ENCODE assay signal across 2 cellular contexts in the genomic region with DNA sequence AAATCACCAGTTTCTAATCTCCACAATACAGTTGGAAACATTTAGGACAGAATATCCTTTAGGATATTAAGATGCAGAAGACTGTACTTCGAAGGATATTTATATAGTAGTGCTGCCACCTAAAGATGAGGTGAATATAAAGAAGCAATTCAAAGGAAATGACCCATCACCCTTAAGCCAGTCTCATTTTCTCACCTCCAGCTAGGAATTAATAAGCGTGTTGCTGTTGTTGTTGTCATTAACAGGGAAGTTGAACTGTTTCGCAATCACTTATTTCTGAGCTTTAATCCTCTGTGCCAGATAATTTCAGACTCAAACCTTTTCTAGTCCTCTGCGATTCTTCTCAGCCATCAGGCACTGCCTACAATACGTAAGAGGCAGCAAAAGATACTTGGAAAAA.
A peak's percentile ranks its signal among the peaks of the same experiment; 100 is the strongest.
TF ChIP-seq lines count a peak whose summit lies in the region.

No MANE protein-coding gene starts in this region.

TF ChIP-seq in WTC11, 78 proteins besides CTCF, POLR2A, EP300 and RAD21:
- no peak for TF ChIP-seq TCF7 (CRISPR knock-in tag; IDR thresholded peaks at IDR 0.05; ENCODE audit: low read depth)
- no peak for TF ChIP-seq CREM (CRISPR knock-in tag; IDR thresholded peaks at IDR 0.05)
- TF ChIP-seq, protein P1, sequence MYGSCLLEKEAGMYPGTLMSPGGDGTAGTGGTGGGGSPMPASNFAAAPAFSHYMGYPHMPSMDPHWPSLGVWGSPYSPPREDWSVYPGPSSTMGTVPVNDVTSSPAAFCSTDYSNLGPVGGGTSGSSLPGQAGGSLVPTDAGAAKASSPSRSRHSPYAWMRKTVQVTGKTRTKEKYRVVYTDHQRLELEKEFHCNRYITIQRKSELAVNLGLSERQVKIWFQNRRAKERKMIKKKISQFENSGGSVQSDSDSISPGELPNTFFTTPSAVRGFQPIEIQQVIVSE (CRISPR knock-in tag; IDR thresholded peaks at IDR 0.05; ENCODE audit: borderline replicate concordance) = no peak
- TF ChIP-seq, protein P2, sequence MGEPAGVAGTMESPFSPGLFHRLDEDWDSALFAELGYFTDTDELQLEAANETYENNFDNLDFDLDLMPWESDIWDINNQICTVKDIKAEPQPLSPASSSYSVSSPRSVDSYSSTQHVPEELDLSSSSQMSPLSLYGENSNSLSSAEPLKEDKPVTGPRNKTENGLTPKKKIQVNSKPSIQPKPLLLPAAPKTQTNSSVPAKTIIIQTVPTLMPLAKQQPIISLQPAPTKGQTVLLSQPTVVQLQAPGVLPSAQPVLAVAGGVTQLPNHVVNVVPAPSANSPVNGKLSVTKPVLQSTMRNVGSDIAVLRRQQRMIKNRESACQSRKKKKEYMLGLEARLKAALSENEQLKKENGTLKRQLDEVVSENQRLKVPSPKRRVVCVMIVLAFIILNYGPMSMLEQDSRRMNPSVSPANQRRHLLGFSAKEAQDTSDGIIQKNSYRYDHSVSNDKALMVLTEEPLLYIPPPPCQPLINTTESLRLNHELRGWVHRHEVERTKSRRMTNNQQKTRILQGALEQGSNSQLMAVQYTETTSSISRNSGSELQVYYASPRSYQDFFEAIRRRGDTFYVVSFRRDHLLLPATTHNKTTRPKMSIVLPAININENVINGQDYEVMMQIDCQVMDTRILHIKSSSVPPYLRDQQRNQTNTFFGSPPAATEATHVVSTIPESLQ (CRISPR knock-in tag; IDR thresholded peaks at IDR 0.05) = no peak
- TF ChIP-seq NR2C2 (CRISPR knock-in tag; IDR thresholded peaks at IDR 0.05) = no peak
- no peak for TF ChIP-seq ZNF317 (CRISPR knock-in tag; IDR thresholded peaks at IDR 0.05; ENCODE audit: borderline replicate concordance, low read depth)
- TF ChIP-seq TEAD1 (CRISPR knock-in tag; IDR thresholded peaks at IDR 0.05) = no peak
- TF ChIP-seq KAT7 (CRISPR knock-in tag; IDR thresholded peaks at IDR 0.05; ENCODE audit: borderline replicate concordance) = no peak
- TF ChIP-seq, protein P3, sequence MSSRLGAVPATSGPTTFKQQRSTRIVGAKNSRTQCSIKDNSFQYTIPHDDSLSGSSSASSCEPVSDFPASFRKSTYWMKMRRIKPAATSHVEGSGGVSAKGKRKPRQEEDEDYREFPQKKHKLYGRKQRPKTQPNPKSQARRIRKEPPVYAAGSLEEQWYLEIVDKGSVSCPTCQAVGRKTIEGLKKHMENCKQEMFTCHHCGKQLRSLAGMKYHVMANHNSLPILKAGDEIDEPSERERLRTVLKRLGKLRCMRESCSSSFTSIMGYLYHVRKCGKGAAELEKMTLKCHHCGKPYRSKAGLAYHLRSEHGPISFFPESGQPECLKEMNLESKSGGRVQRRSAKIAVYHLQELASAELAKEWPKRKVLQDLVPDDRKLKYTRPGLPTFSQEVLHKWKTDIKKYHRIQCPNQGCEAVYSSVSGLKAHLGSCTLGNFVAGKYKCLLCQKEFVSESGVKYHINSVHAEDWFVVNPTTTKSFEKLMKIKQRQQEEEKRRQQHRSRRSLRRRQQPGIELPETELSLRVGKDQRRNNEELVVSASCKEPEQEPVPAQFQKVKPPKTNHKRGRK (CRISPR knock-in tag; IDR thresholded peaks at IDR 0.05; ENCODE audit: borderline replicate concordance) = no peak
- TF ChIP-seq, protein P4, sequence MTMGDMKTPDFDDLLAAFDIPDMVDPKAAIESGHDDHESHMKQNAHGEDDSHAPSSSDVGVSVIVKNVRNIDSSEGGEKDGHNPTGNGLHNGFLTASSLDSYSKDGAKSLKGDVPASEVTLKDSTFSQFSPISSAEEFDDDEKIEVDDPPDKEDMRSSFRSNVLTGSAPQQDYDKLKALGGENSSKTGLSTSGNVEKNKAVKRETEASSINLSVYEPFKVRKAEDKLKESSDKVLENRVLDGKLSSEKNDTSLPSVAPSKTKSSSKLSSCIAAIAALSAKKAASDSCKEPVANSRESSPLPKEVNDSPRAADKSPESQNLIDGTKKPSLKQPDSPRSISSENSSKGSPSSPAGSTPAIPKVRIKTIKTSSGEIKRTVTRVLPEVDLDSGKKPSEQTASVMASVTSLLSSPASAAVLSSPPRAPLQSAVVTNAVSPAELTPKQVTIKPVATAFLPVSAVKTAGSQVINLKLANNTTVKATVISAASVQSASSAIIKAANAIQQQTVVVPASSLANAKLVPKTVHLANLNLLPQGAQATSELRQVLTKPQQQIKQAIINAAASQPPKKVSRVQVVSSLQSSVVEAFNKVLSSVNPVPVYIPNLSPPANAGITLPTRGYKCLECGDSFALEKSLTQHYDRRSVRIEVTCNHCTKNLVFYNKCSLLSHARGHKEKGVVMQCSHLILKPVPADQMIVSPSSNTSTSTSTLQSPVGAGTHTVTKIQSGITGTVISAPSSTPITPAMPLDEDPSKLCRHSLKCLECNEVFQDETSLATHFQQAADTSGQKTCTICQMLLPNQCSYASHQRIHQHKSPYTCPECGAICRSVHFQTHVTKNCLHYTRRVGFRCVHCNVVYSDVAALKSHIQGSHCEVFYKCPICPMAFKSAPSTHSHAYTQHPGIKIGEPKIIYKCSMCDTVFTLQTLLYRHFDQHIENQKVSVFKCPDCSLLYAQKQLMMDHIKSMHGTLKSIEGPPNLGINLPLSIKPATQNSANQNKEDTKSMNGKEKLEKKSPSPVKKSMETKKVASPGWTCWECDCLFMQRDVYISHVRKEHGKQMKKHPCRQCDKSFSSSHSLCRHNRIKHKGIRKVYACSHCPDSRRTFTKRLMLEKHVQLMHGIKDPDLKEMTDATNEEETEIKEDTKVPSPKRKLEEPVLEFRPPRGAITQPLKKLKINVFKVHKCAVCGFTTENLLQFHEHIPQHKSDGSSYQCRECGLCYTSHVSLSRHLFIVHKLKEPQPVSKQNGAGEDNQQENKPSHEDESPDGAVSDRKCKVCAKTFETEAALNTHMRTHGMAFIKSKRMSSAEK (CRISPR knock-in tag; IDR thresholded peaks at IDR 0.05; ENCODE audit: borderline replicate concordance) = no peak

TF ChIP-seq in HepG2, 621 proteins besides CTCF, POLR2A, EP300 and RAD21:
- TF ChIP-seq CEBPG (CRISPR knock-in tag; IDR thresholded peaks at IDR 0.05) (0 out of 2 replicates have a peak, but pooled peaks have one; percentile 34), CEBPB (IDR thresholded peaks at IDR 0.05; ENCODE audit: borderline replicate concordance, low read depth, low read length) (peak; percentile 92), ZKSCAN5 (CRISPR knock-in tag; IDR thresholded peaks at IDR 0.05) (0 out of 2 replicates have a peak, but pooled peaks have one; percentile 27), CHCHD3 (CRISPR knock-in tag; IDR thresholded peaks at IDR 0.05) (no peak), FOXP1 (IDR thresholded peaks at IDR 0.05) (no peak), FOXP1 (CRISPR knock-in tag; IDR thresholded peaks at IDR 0.05) (0 out of 2 replicates have a peak, but pooled peaks have one; percentile 9), SPEN (CRISPR knock-in tag; IDR thresholded peaks at IDR 0.05; ENCODE audit: low read depth) (no peak)
- TF ChIP-seq, protein P5, sequence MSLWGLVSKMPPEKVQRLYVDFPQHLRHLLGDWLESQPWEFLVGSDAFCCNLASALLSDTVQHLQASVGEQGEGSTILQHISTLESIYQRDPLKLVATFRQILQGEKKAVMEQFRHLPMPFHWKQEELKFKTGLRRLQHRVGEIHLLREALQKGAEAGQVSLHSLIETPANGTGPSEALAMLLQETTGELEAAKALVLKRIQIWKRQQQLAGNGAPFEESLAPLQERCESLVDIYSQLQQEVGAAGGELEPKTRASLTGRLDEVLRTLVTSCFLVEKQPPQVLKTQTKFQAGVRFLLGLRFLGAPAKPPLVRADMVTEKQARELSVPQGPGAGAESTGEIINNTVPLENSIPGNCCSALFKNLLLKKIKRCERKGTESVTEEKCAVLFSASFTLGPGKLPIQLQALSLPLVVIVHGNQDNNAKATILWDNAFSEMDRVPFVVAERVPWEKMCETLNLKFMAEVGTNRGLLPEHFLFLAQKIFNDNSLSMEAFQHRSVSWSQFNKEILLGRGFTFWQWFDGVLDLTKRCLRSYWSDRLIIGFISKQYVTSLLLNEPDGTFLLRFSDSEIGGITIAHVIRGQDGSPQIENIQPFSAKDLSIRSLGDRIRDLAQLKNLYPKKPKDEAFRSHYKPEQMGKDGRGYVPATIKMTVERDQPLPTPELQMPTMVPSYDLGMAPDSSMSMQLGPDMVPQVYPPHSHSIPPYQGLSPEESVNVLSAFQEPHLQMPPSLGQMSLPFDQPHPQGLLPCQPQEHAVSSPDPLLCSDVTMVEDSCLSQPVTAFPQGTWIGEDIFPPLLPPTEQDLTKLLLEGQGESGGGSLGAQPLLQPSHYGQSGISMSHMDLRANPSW (CRISPR knock-in tag; IDR thresholded peaks at IDR 0.05; ENCODE audit: borderline replicate concordance) = no peak
